ENCODE assay signal across 14 cellular contexts in the genomic region with DNA sequence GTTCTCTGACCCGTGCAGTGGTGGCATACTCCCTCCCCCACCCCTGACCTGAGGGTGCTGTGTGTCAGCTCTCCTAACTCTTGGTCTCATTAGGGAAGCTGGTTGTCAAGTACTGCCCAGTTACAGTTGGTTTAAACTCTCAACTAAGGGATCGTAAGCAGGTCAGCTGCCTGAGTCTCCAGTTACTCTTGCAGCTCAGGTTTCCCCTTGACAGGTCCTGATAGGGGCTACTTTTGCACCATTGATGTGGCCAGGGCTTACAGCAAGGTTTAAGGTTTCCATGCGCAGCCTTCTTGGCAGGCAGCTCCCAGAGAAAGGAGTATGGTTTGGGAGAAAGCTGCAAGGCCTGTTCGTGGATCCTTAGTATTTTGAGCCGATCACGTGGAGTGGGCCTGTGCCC.
DNase-seq lines count a peak whose midpoint lies in the region; ATAC-seq and TF ChIP-seq lines count a peak whose summit lies in the region.
"Had no signal": no experiment of that assay in that cellular context is flagged by ENCODE, and none has a peak within 500 bp of the region (broad histone marks: within the 10 kb centered on the region; RNA-seq: fewer than 3 reads in every experiment).

No MANE protein-coding gene starts in this region.

- 55 to 74% methylated on average over 6 of the region's 6 CpGs for WGBS in upper lobe of left lung, 2 donors

- POLR2A ChIA-PET in activated B cell treated with CpG ODN at 0.5 μM for 24 hours (lab: Charles Lee) = interaction anchor here (1.0 to 1.3 kb wide), 3 partner anchors 39 to 74 kb away, joined by 3 to 5 read pairs (median 4); a partner anchor contains a TSS

- TF ChIP-seq CTCF in activated B cell treated with CpG ODN at 0.5 μM for 24 hours (IDR thresholded peaks at IDR 0.05) = no peak
- no peak for TF ChIP-seq CTCF in upper lobe of left lung (IDR thresholded peaks at IDR 0.05)

- no peaks in the 10 kb centered on the region for H3K9me3 ChIP-seq in upper lobe of left lung

- TF ChIP-seq EP300 in upper lobe of left lung (IDR thresholded peaks at IDR 0.05) = no peak

- ATAC-seq in activated B cell treated with CpG ODN at 0.5 μM for 24 hours (ENCODE audit: low read depth) (no peak), memory B cell (ENCODE audit: low read depth) (no peak), upper lobe of left lung (ENCODE audit: low FRiP score in 2 of 2) (peak; percentile 16 to 56)

- peaks cover 68% of the 10 kb centered on the region for H3K4me1 Mint-ChIP-seq in activated CD4-positive, alpha-beta T cell treated with anti-CD3 and anti-CD28 coated beads, Interleukin-2, amount 10 ng/mL, durations not matched to agents 24 days and 14 days
- H3K4me1 Mint-ChIP-seq in activated B cell treated with CpG ODN at 0.5 μM for 24 hours = peaks cover 87% of the 10 kb centered on the region
- H3K4me1 Mint-ChIP-seq in memory B cell = peaks cover 69% of the 10 kb centered on the region

- H3K4me3 Mint-ChIP-seq in activated CD4-positive, alpha-beta T cell treated with anti-CD3 and anti-CD28 coated beads, Interleukin-2, amount 10 ng/mL, durations not matched to agents 24 days and 14 days = no peak overlapping the region
- H3K4me3 Mint-ChIP-seq in activated B cell treated with CpG ODN at 0.5 μM for 24 hours (no peak overlapping the region), memory B cell (peak overlapping the region; percentile 53)
- H3K4me3 Mint-ChIP-seq: activated CD4-positive, alpha-beta T cell treated with anti-CD3 and anti-CD28 coated beads, Interleukin-2, amount 10 ng/mL, durations not matched to agents 7 days and 5 days had no signal

- H3K4me3 ChIP-seq in upper lobe of left lung = no peak overlapping the region

- H3K36me3 Mint-ChIP-seq in activated CD4-positive, alpha-beta T cell treated with anti-CD3 and anti-CD28 coated beads, Interleukin-2, amount 10 ng/mL, durations not matched to agents 24 days and 14 days (ENCODE audit: low read depth) = peaks cover 61% of the 10 kb centered on the region
- peaks cover 20% of the 10 kb centered on the region for H3K36me3 Mint-ChIP-seq in activated B cell treated with CpG ODN at 0.5 μM for 24 hours (ENCODE audit: low read depth)
- peaks cover 6% of the 10 kb centered on the region for H3K36me3 Mint-ChIP-seq in memory B cell

- intact Hi-C loops in activated CD4-positive, alpha-beta T cell treated with anti-CD3 and anti-CD28 coated beads, Interleukin-2, amount 10 ng/mL, durations not matched to agents 24 days and 14 days (cut with micrococcal nuclease) = no loop called here
- intact Hi-C loops in activated B cell treated with CpG ODN at 0.5 μM for 24 hours (cut with micrococcal nuclease) = no loop called here

- peak overlapping the region in 3 of 4 donors; percentile 24 to 49 (median 43) for H3K27ac ChIP-seq in upper lobe of left lung

- CTCF ChIA-PET in activated B cell treated with CpG ODN at 0.5 μM for 24 hours (lab: Charles Lee) = no interaction called here

- DNase-seq in activated CD4-positive, alpha-beta T cell treated with anti-CD3 and anti-CD28 coated beads, Interleukin-2, amount 10 ng/mL, durations not matched to agents 24 days and 14 days = no peak
- DNase-seq in activated CD4-positive, alpha-beta T cell treated with anti-CD3 and anti-CD28 coated beads for 1 hour = no peak
- DNase-seq in activated B cell treated with CpG ODN at 0.5 μM for 24 hours = no peak
- no peak for DNase-seq in memory B cell (ENCODE audit: low spot score in 2 of 2)
- DNase-seq in upper lobe of left lung = peak in 1 of 2 donors; percentile 40
- DNase-seq in COLO829 (ENCODE audit: low spot score) = no peak
- no peak for DNase-seq in OCI-M1 (lab: John Stamatoyannopoulos, UW)
- no peak for DNase-seq in NOMO-1 (lab: John Stamatoyannopoulos, UW; ENCODE audit: unreplicated experiment in 2 of 2)
- DNase-seq: activated CD4-positive, alpha-beta T cell treated with anti-CD3 and anti-CD28 coated beads, Interleukin-2, amount 10 ng/mL, durations not matched to agents 7 days and 5 days; activated effector memory CD4-positive, alpha-beta T cell treated with Interleukin-2 at 50 U/mL for 16 hours; hypothalamus; NCI-H2081 treated with DMSO at 0.1 percent for 48 hours; SHP77; stimulated activated CD8-positive, alpha-beta memory T cell treated with anti-CD3 and anti-CD28 coated beads, Interleukin-4, amount 100 ng/mL, for 48 hours had no signal

- peaks cover 31 to 50% (median 36%) of the 10 kb centered on the region in 4 donors for H3K4me1 ChIP-seq in upper lobe of left lung

- no peaks in the 10 kb centered on the region for H3K36me3 ChIP-seq in upper lobe of left lung

- H3K27ac Mint-ChIP-seq in activated CD4-positive, alpha-beta T cell treated with anti-CD3 and anti-CD28 coated beads, Interleukin-2, amount 10 ng/mL, durations not matched to agents 24 days and 14 days = peak overlapping the region; percentile 11
- H3K27ac Mint-ChIP-seq in activated B cell treated with CpG ODN at 0.5 μM for 24 hours = peak overlapping the region; percentile 42
- peak overlapping the region; percentile 76 for H3K27ac Mint-ChIP-seq in memory B cell
- H3K27ac Mint-ChIP-seq: activated CD4-positive, alpha-beta T cell treated with anti-CD3 and anti-CD28 coated beads, Interleukin-2, amount 10 ng/mL, durations not matched to agents 7 days and 5 days had no signal

- H3K27me3 Mint-ChIP-seq in activated CD4-positive, alpha-beta T cell treated with anti-CD3 and anti-CD28 coated beads, Interleukin-2, amount 10 ng/mL, durations not matched to agents 24 days and 14 days = no peaks in the 10 kb centered on the region
- H3K27me3 Mint-ChIP-seq in activated B cell treated with CpG ODN at 0.5 μM for 24 hours = no peaks in the 10 kb centered on the region
- H3K27me3 Mint-ChIP-seq in memory B cell = no peaks in the 10 kb centered on the region
- H3K27me3 Mint-ChIP-seq: activated CD4-positive, alpha-beta T cell treated with anti-CD3 and anti-CD28 coated beads, Interleukin-2, amount 10 ng/mL, durations not matched to agents 7 days and 5 days had no signal

- H3K9me3 Mint-ChIP-seq in activated CD4-positive, alpha-beta T cell treated with anti-CD3 and anti-CD28 coated beads, Interleukin-2, amount 10 ng/mL, durations not matched to agents 24 days and 14 days = peaks cover 9% of the 10 kb centered on the region
- peaks cover 5% of the 10 kb centered on the region for H3K9me3 Mint-ChIP-seq in activated B cell treated with CpG ODN at 0.5 μM for 24 hours
- no peaks in the 10 kb centered on the region for H3K9me3 Mint-ChIP-seq in memory B cell

- no peaks in the 10 kb centered on the region for H3K27me3 ChIP-seq in upper lobe of left lung

- no peak for TF ChIP-seq POLR2A in upper lobe of left lung (IDR thresholded peaks at IDR 0.05)

Comparison
In these comparisons a context has a peak if more than half of its experiments do, and no peak if none do; other contexts are left out.
1. H3K27ac Mint-ChIP-seq: peak in every context shown above with its lines; median percentile 76 in memory B cell; 42 in activated B cell treated with CpG ODN at 0.5 μM for 24 hours; 11 in activated CD4-positive, alpha-beta T cell treated with anti-CD3 and anti-CD28 coated beads, Interleukin-2, amount 10 ng/mL, durations not matched to agents 24 days and 14 days.
2. ATAC-seq: peak in upper lobe of left lung (2 of 2); none in activated B cell treated with CpG ODN at 0.5 μM for 24 hours (single experiment) and memory B cell (single experiment).